10 cellular contexts compared by ENCODE assay signal in genomic region chr1:10494418-10494753, GRCh38. TPM values are rescaled to one million over a fixed set of nuclear protein-coding genes. Genes with fewer than 3 reads are reported as not detected.
DNase-seq lines count a peak whose midpoint lies in the region; ATAC-seq and TF ChIP-seq lines count a peak whose summit lies in the region.
"Had no signal": no experiment of that assay in that cellular context is flagged by ENCODE, and none has a peak within 500 bp of the region (broad histone marks: within the 10 kb centered on the region; RNA-seq: fewer than 3 reads in every experiment).

No MANE protein-coding gene starts in this region.

- DNase-seq in activated CD4-positive, alpha-beta memory T cell treated with anti-CD3 and anti-CD28 coated beads, Interleukin-2, amount 10 ng/mL, durations not matched to agents 7 days and 5 days, result no peak
- DNase-seq in activated CD4-positive, alpha-beta memory T cell treated with anti-CD3 and anti-CD28 coated beads for 36 hours, result no peak
- no peak for DNase-seq in progenitor cell of endocrine pancreas (ENCODE audit: low spot score, unreplicated experiment)
- no peak for DNase-seq in NCI-H1105 treated with DMSO at 0.1 percent for 48 hours (lab: John Stamatoyannopoulos, UW)
- no peak for DNase-seq in KBM-7
- DNase-seq in activated CD4-positive, CD25-positive, alpha-beta regulatory T cell (lab: John Stamatoyannopoulos, UW), result no peak

- no peaks in the 10 kb centered on the region for H3K27me3 Mint-ChIP-seq in activated CD4-positive, alpha-beta memory T cell treated with anti-CD3 and anti-CD28 coated beads, Interleukin-2, amount 10 ng/mL, durations not matched to agents 7 days and 5 days
- no peaks in the 10 kb centered on the region for H3K27me3 Mint-ChIP-seq in activated CD4-positive, alpha-beta memory T cell treated with anti-CD3 and anti-CD28 coated beads for 36 hours
- H3K27me3 Mint-ChIP-seq in progenitor cell of endocrine pancreas, result no peaks in the 10 kb centered on the region

- H3K27ac Mint-ChIP-seq in activated CD4-positive, alpha-beta memory T cell treated with anti-CD3 and anti-CD28 coated beads, Interleukin-2, amount 10 ng/mL, durations not matched to agents 7 days and 5 days, result peak overlapping the region; percentile 87
- no peak overlapping the region for H3K27ac Mint-ChIP-seq in activated CD4-positive, alpha-beta memory T cell treated with anti-CD3 and anti-CD28 coated beads for 36 hours
- peak overlapping the region; percentile 75 for H3K27ac Mint-ChIP-seq in progenitor cell of endocrine pancreas

- ATAC-seq in HG03342 (IDR thresholded peaks at IDR 0.05; ENCODE audit: unreplicated experiment), result peak; percentile 8

- intact Hi-C loops in activated CD4-positive, alpha-beta memory T cell treated with anti-CD3 and anti-CD28 coated beads for 36 hours (cut with micrococcal nuclease), result loop anchor here (1.0 to 2.0 kb wide), 2 partner anchors 64 to 446 kb away; partner anchors contain the start of gene CENPS

- no peak for TF ChIP-seq CTCF in progenitor cell of endocrine pancreas (IDR thresholded peaks at IDR 0.05; ENCODE audit: unreplicated experiment)

- H3K4me1 Mint-ChIP-seq in activated CD4-positive, alpha-beta memory T cell treated with anti-CD3 and anti-CD28 coated beads, Interleukin-2, amount 10 ng/mL, durations not matched to agents 7 days and 5 days, result peaks cover 53% of the 10 kb centered on the region
- H3K4me1 Mint-ChIP-seq in activated CD4-positive, alpha-beta memory T cell treated with anti-CD3 and anti-CD28 coated beads for 36 hours (ENCODE audit: low read depth), result peaks cover 46% of the 10 kb centered on the region
- peaks cover 15% of the 10 kb centered on the region for H3K4me1 Mint-ChIP-seq in progenitor cell of endocrine pancreas (ENCODE audit: low read depth)
- H3K4me1 Mint-ChIP-seq: endodermal cell had no signal

- H3K4me3 Mint-ChIP-seq in activated CD4-positive, alpha-beta memory T cell treated with anti-CD3 and anti-CD28 coated beads, Interleukin-2, amount 10 ng/mL, durations not matched to agents 7 days and 5 days, result no peak overlapping the region
- H3K4me3 Mint-ChIP-seq in activated CD4-positive, alpha-beta memory T cell treated with anti-CD3 and anti-CD28 coated beads for 36 hours, result no peak overlapping the region
- H3K4me3 Mint-ChIP-seq in progenitor cell of endocrine pancreas (ENCODE audit: low read depth), result no peak overlapping the region
- H3K4me3 Mint-ChIP-seq: endodermal cell had no signal

- POLR2A ChIA-PET in activated CD4-positive, alpha-beta memory T cell treated with anti-CD3 and anti-CD28 coated beads, Interleukin-2, amount 10 ng/mL, durations not matched to agents 7 days and 5 days (lab: Charles Lee), result interaction anchor here (0.5 to 6.9 kb wide), 10 partner anchors 9 to 530 kb away, joined by 3 to 49 read pairs (median 4); partner anchors contain the start of genes CENPS and PEX14
- POLR2A ChIA-PET in activated CD4-positive, alpha-beta memory T cell treated with anti-CD3 and anti-CD28 coated beads for 36 hours (lab: Charles Lee), result interaction anchor here (0.7 to 1.3 kb wide), 3 partner anchors 10 to 64 kb away, joined by 3 to 4 read pairs (median 4); partner anchors contain the start of gene CENPS

- no peaks in the 10 kb centered on the region for H3K9me3 Mint-ChIP-seq in activated CD4-positive, alpha-beta memory T cell treated with anti-CD3 and anti-CD28 coated beads, Interleukin-2, amount 10 ng/mL, durations not matched to agents 7 days and 5 days
- H3K9me3 Mint-ChIP-seq in activated CD4-positive, alpha-beta memory T cell treated with anti-CD3 and anti-CD28 coated beads for 36 hours, result no peaks in the 10 kb centered on the region
- no peaks in the 10 kb centered on the region for H3K9me3 Mint-ChIP-seq in progenitor cell of endocrine pancreas (ENCODE audit: low read depth)
- H3K9me3 Mint-ChIP-seq: endodermal cell had no signal

- in situ Hi-C loops in KBM-7 (cut with MboI; ENCODE audit: low pct_unique_long_range_greater_than_20kb, low sequenced_read_pairs), result no loop called here

- CTCF ChIA-PET in activated CD4-positive, alpha-beta memory T cell treated with anti-CD3 and anti-CD28 coated beads, Interleukin-2, amount 10 ng/mL, durations not matched to agents 7 days and 5 days (lab: Charles Lee), result interaction anchor here (0.6 to 8.0 kb wide), 33 partner anchors 9 to 544 kb away, joined by 3 to 153 read pairs (median 4); partner anchors contain the start of genes CENPS, CORT, DFFA and KIF1B
- CTCF ChIA-PET in activated CD4-positive, alpha-beta memory T cell treated with anti-CD3 and anti-CD28 coated beads for 36 hours (lab: Charles Lee), result interaction anchor here (0.5 to 10.5 kb wide), 48 partner anchors 8 to 883 kb away, joined by 3 to 159 read pairs (median 4); partner anchors contain the start of genes CENPS, DFFA, KIF1B and PEX14

- peaks cover 8% of the 10 kb centered on the region for H3K36me3 Mint-ChIP-seq in activated CD4-positive, alpha-beta memory T cell treated with anti-CD3 and anti-CD28 coated beads, Interleukin-2, amount 10 ng/mL, durations not matched to agents 7 days and 5 days (ENCODE audit: low read depth)
- H3K36me3 Mint-ChIP-seq in activated CD4-positive, alpha-beta memory T cell treated with anti-CD3 and anti-CD28 coated beads for 36 hours, result peaks cover 13% of the 10 kb centered on the region
- no peaks in the 10 kb centered on the region for H3K36me3 Mint-ChIP-seq in progenitor cell of endocrine pancreas (ENCODE audit: insufficient read depth)

- peak overlapping the region; percentile 8 for H3K27ac ChIP-seq in angular gyrus (ENCODE audit: low read depth, low read length)

RNA-seq across cellular contexts. Expression of gene PEX14, which starts 19.6 kb away (rescaled TPM):
- 10 to 100 TPM; 18.9 to 20.1 TPM for total RNA-seq in activated CD4-positive, alpha-beta memory T cell treated with anti-CD3 and anti-CD28 coated beads, Interleukin-2, amount 10 ng/mL, durations not matched to agents 7 days and 5 days
- total RNA-seq in activated CD4-positive, alpha-beta memory T cell treated with anti-CD3 and anti-CD28 coated beads for 36 hours, result 10 to 100 TPM; 17.3 to 17.6 TPM
- total RNA-seq in progenitor cell of endocrine pancreas, result 27.8 and 28.7 TPM in 2 replicates

RNA-seq across cellular contexts. Expression of gene DFFA, which starts 22.1 kb away (rescaled TPM):
- total RNA-seq in activated CD4-positive, alpha-beta memory T cell treated with anti-CD3 and anti-CD28 coated beads, Interleukin-2, amount 10 ng/mL, durations not matched to agents 7 days and 5 days, result 10 to 100 TPM; 23.5 to 24.2 TPM
- 10 to 100 TPM; 32.0 to 32.8 TPM for total RNA-seq in activated CD4-positive, alpha-beta memory T cell treated with anti-CD3 and anti-CD28 coated beads for 36 hours
- total RNA-seq in progenitor cell of endocrine pancreas, result 47.9 and 54.4 TPM in 2 replicates

RNA-seq across cellular contexts. Expression of gene CORT, which starts 44.6 kb away (rescaled TPM):
- under 1 TPM in 1 of 2 experiments, not detected in 1; 0.50 TPM for total RNA-seq in activated CD4-positive, alpha-beta memory T cell treated with anti-CD3 and anti-CD28 coated beads, Interleukin-2, amount 10 ng/mL, durations not matched to agents 7 days and 5 days
- total RNA-seq in activated CD4-positive, alpha-beta memory T cell treated with anti-CD3 and anti-CD28 coated beads for 36 hours, result under 1 TPM in 1 of 2 experiments, not detected in 1; 0.36 TPM
- 1.0 and 2.0 TPM in 2 replicates for total RNA-seq in progenitor cell of endocrine pancreas
- total RNA-seq: glomerular endothelial cell had no signal
